ENCODE assay signal across 19 cellular contexts in the genomic region with DNA sequence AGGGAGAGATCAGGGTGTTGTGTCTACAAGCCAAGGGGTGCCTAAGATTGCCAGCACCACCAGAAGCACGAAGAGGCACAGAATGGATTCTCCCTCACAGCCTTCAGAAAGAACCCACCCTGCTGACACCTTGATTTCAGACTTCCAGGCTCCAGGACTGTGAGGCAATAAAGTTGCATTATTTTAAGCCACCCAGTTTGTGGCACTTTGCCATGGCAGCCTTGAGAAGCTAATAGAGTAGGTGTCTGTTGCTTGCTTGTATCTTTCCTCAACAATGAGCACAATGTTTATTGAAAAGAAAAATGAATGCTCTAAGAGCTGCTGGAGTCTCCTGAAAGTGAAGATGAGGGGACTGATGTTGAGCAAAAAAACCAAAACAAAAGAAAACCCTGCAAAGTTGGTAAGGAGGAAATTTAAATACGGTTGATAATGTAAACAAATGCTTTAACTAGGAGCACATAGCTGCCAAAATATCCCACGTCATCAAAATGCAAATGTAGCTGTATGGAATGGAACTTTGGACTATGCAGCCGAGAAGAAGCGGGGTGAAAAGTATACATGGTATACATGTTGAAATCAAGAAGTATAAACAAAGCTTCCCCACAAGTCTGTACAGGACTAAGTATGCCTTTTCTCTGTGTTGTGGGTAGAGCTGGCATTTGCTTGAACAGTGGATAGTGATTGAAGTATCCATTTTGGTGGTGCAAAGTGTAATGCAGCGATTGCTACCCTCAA. TPM values are rescaled to one million over a fixed set of nuclear protein-coding genes. Genes with fewer than 3 reads are reported as not detected.
"Had no signal": no experiment of that assay in that cellular context is flagged by ENCODE, and none has a peak within 500 bp of the region (broad histone marks: within the 10 kb centered on the region; RNA-seq: fewer than 3 reads in every experiment).

No MANE protein-coding gene starts in this region.

- ATAC-seq: activated CD8-positive, alpha-beta T cell treated with anti-CD3 and anti-CD28 coated beads for 36 hours; activated T-cell treated with anti-CD3 and anti-CD28 coated beads, Interleukin-2, amount 50 U/mL, for 72 hours; left ventricle myocardium superior; stimulated activated memory B cell treated with anti-CD40 and anti-IgM and Interleukin-4, amounts not matched to agents 10 μg/mL and 1 μg/mL and 100 μg/mL, for 72 hours had no signal

- DNase-seq: activated CD4-positive, alpha-beta T cell treated with anti-CD3 and anti-CD28 coated beads for 4 hours; activated CD8-positive, alpha-beta memory T cell treated with anti-CD3 and anti-CD28 coated beads, Interleukin-2, amount 50 U/mL, for 4 hours; activated CD8-positive, alpha-beta T cell treated with anti-CD3 and anti-CD28 coated beads for 36 hours; activated naive CD8-positive, alpha-beta T cell treated with anti-CD3 and anti-CD28 coated beads, Interleukin-2, amount 10 ng/mL, durations not matched to agents 7 days and 5 days; activated T-cell treated with anti-CD3 and anti-CD28 coated beads, Interleukin-2, amount 50 U/mL, for 72 hours; aorta; kidney; left ventricle myocardium superior; naive B cell; pancreas; retina; stimulated activated CD4-positive, alpha-beta T cell treated with anti-CD3 and anti-CD28 coated beads, Interleukin-1b, Interleukin-23, amount 100 ng/mL, for 48 hours; substantia nigra; T-helper 9 cell; upper lobe of left lung had no signal

- H3K36me3 Mint-ChIP-seq: activated naive CD8-positive, alpha-beta T cell treated with anti-CD3 and anti-CD28 coated beads, Interleukin-2, amount 10 ng/mL, durations not matched to agents 7 days and 5 days; naive B cell; stimulated activated memory B cell treated with anti-CD40 and anti-IgM and Interleukin-4, amounts not matched to agents 10 μg/mL and 1 μg/mL and 100 μg/mL, for 72 hours had no signal

- H3K27ac Mint-ChIP-seq: activated CD8-positive, alpha-beta T cell treated with anti-CD3 and anti-CD28 coated beads for 36 hours; activated naive CD8-positive, alpha-beta T cell treated with anti-CD3 and anti-CD28 coated beads, Interleukin-2, amount 10 ng/mL, durations not matched to agents 7 days and 5 days; activated T-cell treated with anti-CD3 and anti-CD28 coated beads, Interleukin-2, amount 50 U/mL, for 72 hours; mesothelial cell of epicardium; naive B cell; stimulated activated memory B cell treated with anti-CD40 and anti-IgM and Interleukin-4, amounts not matched to agents 10 μg/mL and 1 μg/mL and 100 μg/mL, for 72 hours had no signal

- H3K9me3 ChIP-seq: pancreas, upper lobe of left lung had no signal

- H3K4me3 ChIP-seq: cardiac muscle cell, pancreas, upper lobe of left lung had no signal

- H3K9me3 Mint-ChIP-seq: activated CD8-positive, alpha-beta T cell treated with anti-CD3 and anti-CD28 coated beads for 36 hours; stimulated activated memory B cell treated with anti-CD40 and anti-IgM and Interleukin-4, amounts not matched to agents 10 μg/mL and 1 μg/mL and 100 μg/mL, for 72 hours had no signal

- H3K27ac ChIP-seq: cardiac muscle cell, pancreas, upper lobe of left lung had no signal

- FAIRE-seq: colon, kidney, pancreas had no signal

- H3K4me3 Mint-ChIP-seq: activated CD8-positive, alpha-beta T cell treated with anti-CD3 and anti-CD28 coated beads for 36 hours; activated naive CD8-positive, alpha-beta T cell treated with anti-CD3 and anti-CD28 coated beads, Interleukin-2, amount 10 ng/mL, durations not matched to agents 7 days and 5 days; activated T-cell treated with anti-CD3 and anti-CD28 coated beads, Interleukin-2, amount 50 U/mL, for 72 hours; mesothelial cell of epicardium; naive B cell; stimulated activated memory B cell treated with anti-CD40 and anti-IgM and Interleukin-4, amounts not matched to agents 10 μg/mL and 1 μg/mL and 100 μg/mL, for 72 hours had no signal

- H3K27me3 ChIP-seq: cardiac muscle cell, pancreas, upper lobe of left lung had no signal

- H3K4me1 Mint-ChIP-seq: mesothelial cell of epicardium had no signal

- H3K36me3 ChIP-seq: cardiac muscle cell, pancreas, upper lobe of left lung had no signal

- H3K4me1 ChIP-seq: pancreas, upper lobe of left lung had no signal

RNA-seq across cellular contexts. Expression of a gene that starts 8.0 kb away (rescaled TPM):
- total RNA-seq: activated CD8-positive, alpha-beta T cell treated with anti-CD3 and anti-CD28 coated beads for 36 hours; activated naive CD8-positive, alpha-beta T cell treated with anti-CD3 and anti-CD28 coated beads, Interleukin-2, amount 10 ng/mL, durations not matched to agents 7 days and 5 days; activated T-cell treated with anti-CD3 and anti-CD28 coated beads, Interleukin-2, amount 50 U/mL, for 72 hours had no signal
- polyA plus RNA-seq: aorta had no signal
